In genomic region chr18:62088146-62088545, GRCh38 we compare ENCODE assay signal across 21 cellular contexts.
DNase-seq lines count a peak whose midpoint lies in the region; ATAC-seq and TF ChIP-seq lines count a peak whose summit lies in the region.
"Had no signal": no experiment of that assay in that cellular context is flagged by ENCODE, and none has a peak within 500 bp of the region (broad histone marks: within the 10 kb centered on the region; RNA-seq: fewer than 3 reads in every experiment).

No MANE protein-coding gene starts in this region.

- no peak for TF ChIP-seq POLR2A in gastrocnemius medialis (IDR thresholded peaks at IDR 0.05)

- CTCF ChIA-PET in CD4-positive, alpha-beta T cell (lab: Charles Lee), result no interaction called here
- CTCF ChIA-PET in activated CD8-positive, alpha-beta T cell treated with anti-CD3 and anti-CD28 coated beads for 36 hours (lab: Charles Lee), result interaction anchor here (0.9 to 1.4 kb wide), 3 partner anchors 14 to 43 kb away, joined by 3 to 4 read pairs (median 4); no protein-coding TSS in a partner anchor

- H3K27ac ChIP-seq in CD4-positive, alpha-beta T cell (ENCODE audit: low read depth, low read length), result no peak overlapping the region
- no peak overlapping the region for H3K27ac ChIP-seq in gastrocnemius medialis
- H3K27ac ChIP-seq: body of pancreas, pancreas, SK-N-MC had no signal

- peak; percentile 86 for ATAC-seq in CD4-positive, alpha-beta T cell (ENCODE audit: poor library complexity)
- ATAC-seq in naive thymus-derived CD8-positive, alpha-beta T cell, result peak; percentile 94
- ATAC-seq in activated CD8-positive, alpha-beta T cell treated with anti-CD3 and anti-CD28 coated beads for 36 hours, result no peak
- no peak for ATAC-seq in gastrocnemius medialis
- ATAC-seq: body of pancreas, pancreas had no signal

- H3K9me3 Mint-ChIP-seq in CD4-positive, alpha-beta T cell, result no peaks in the 10 kb centered on the region
- no peaks in the 10 kb centered on the region for H3K9me3 Mint-ChIP-seq in naive thymus-derived CD8-positive, alpha-beta T cell
- no peaks in the 10 kb centered on the region for H3K9me3 Mint-ChIP-seq in activated CD8-positive, alpha-beta T cell treated with anti-CD3 and anti-CD28 coated beads for 36 hours
- H3K9me3 Mint-ChIP-seq: activated T-cell treated with anti-CD3 and anti-CD28 coated beads, Interleukin-2, amount 50 U/mL, for 24 hours; CD14-positive monocyte; type B pancreatic cell had no signal

- peaks cover 13% of the 10 kb centered on the region for H3K36me3 Mint-ChIP-seq in CD4-positive, alpha-beta T cell (ENCODE audit: low read depth)
- peaks cover 0 to 18% (median 16%) of the 10 kb centered on the region in 3 donors for H3K36me3 Mint-ChIP-seq in naive thymus-derived CD8-positive, alpha-beta T cell
- peaks cover 11% of the 10 kb centered on the region for H3K36me3 Mint-ChIP-seq in activated CD8-positive, alpha-beta T cell treated with anti-CD3 and anti-CD28 coated beads for 36 hours (ENCODE audit: low read depth)

- H3K4me1 ChIP-seq in gastrocnemius medialis, result no peaks in the 10 kb centered on the region
- H3K4me1 ChIP-seq: HAP-1 had no signal

- no peaks in the 10 kb centered on the region for H3K9me3 ChIP-seq in CD4-positive, alpha-beta T cell (ENCODE audit: control insufficient read depth, low read length)
- H3K9me3 ChIP-seq in gastrocnemius medialis, result no peaks in the 10 kb centered on the region
- H3K9me3 ChIP-seq: HAP-1, pancreas had no signal

- TF ChIP-seq CTCF in CD4-positive, alpha-beta T cell (IDR thresholded peaks at IDR 0.05), result no peak
- no peak for TF ChIP-seq CTCF in cardiac fibroblast (IDR thresholded peaks at IDR 0.05; ENCODE audit: low read depth, low read length)
- no peak for TF ChIP-seq CTCF in activated CD8-positive, alpha-beta T cell treated with anti-CD3 and anti-CD28 coated beads for 36 hours (IDR thresholded peaks at IDR 0.05)
- no peak for TF ChIP-seq CTCF in gastrocnemius medialis (IDR thresholded peaks at IDR 0.05 in 4 of 5, conservative IDR thresholded peaks at IDR 0.05 in 1 of 5)

- H3K4me3 ChIP-seq in cardiac fibroblast (replicated peaks in 1 of 2; ENCODE audit: low read depth in 2 of 2, low read length in 2 of 2) (no peak overlapping the region), gastrocnemius medialis (no peak overlapping the region)
- H3K4me3 ChIP-seq: body of pancreas, HAP-1, pancreas, SK-N-MC had no signal

- DNase-seq in CD4-positive, alpha-beta T cell, result no peak
- DNase-seq in LHCN-M2 (ENCODE audit: low read depth), result peak; percentile 35
- DNase-seq in cardiac fibroblast (ENCODE audit: low read depth in 2 of 2), result peak; percentile 29 to 54
- peak in 5 of 10 donors; percentile 1 to 70 (median 41) for DNase-seq in naive thymus-derived CD8-positive, alpha-beta T cell
- no peak for DNase-seq in activated CD8-positive, alpha-beta T cell treated with anti-CD3 and anti-CD28 coated beads for 36 hours
- no peak for DNase-seq in SIG-M5 treated with dmso at 0.1 percent for 504 hours (lab: John Stamatoyannopoulos, UW; ENCODE audit: unreplicated experiment)
- no peak for DNase-seq in gastrocnemius medialis
- DNase-seq in COLO668 (lab: John Stamatoyannopoulos, UW; ENCODE audit: unreplicated experiment), result no peak
- DNase-seq: activated CD4-positive, alpha-beta T cell treated with anti-CD3 and anti-CD28 coated beads for 48 hours; activated T-cell treated with anti-CD3 and anti-CD28 coated beads, Interleukin-2, amount 50 U/mL, for 24 hours; body of pancreas; DMS 273 treated with DMSO at 0.1 percent for 48 hours; NCI-H1417 treated with DMSO at 0.1 percent for 48 hours; NCI-H2081 treated with DMSO at 0.1 percent for 48 hours; pancreas; RPMI8226; T-helper 2 cell had no signal

- POLR2A ChIA-PET in CD4-positive, alpha-beta T cell (lab: Charles Lee), result interaction anchor here (0.8 kb wide), 2 partner anchors 146 to 534 kb away, joined by 3 read pairs; no protein-coding TSS in a partner anchor
- POLR2A ChIA-PET in naive thymus-derived CD8-positive, alpha-beta T cell (lab: Charles Lee), result interaction anchor here (1.5 kb wide), 1 partner anchor 15 kb away, joined by 4 read pairs; no protein-coding TSS in a partner anchor
- POLR2A ChIA-PET in activated CD8-positive, alpha-beta T cell treated with anti-CD3 and anti-CD28 coated beads for 36 hours (lab: Charles Lee), result no interaction called here

- intact Hi-C loops in CD4-positive, alpha-beta T cell (cut with DNase I, micrococcal nuclease), result no loop called here
- intact Hi-C loops in activated CD8-positive, alpha-beta T cell treated with anti-CD3 and anti-CD28 coated beads for 36 hours (cut with micrococcal nuclease), result no loop called here
- intact Hi-C loops in gastrocnemius medialis (cut with DNase I; ENCODE audit: low total_unique reads), result no loop called here

- H3K4me1 Mint-ChIP-seq in CD4-positive, alpha-beta T cell (ENCODE audit: low read depth), result peaks cover 41% of the 10 kb centered on the region
- peaks cover 18 to 41% (median 29%) of the 10 kb centered on the region in 4 donors for H3K4me1 Mint-ChIP-seq in naive thymus-derived CD8-positive, alpha-beta T cell
- H3K4me1 Mint-ChIP-seq in activated CD8-positive, alpha-beta T cell treated with anti-CD3 and anti-CD28 coated beads for 36 hours (ENCODE audit: low read depth), result peaks cover 25% of the 10 kb centered on the region

- no peaks in the 10 kb centered on the region for H3K27me3 ChIP-seq in CD4-positive, alpha-beta T cell (ENCODE audit: control insufficient read depth, insufficient read depth, low read length)
- no peaks in the 10 kb centered on the region for H3K27me3 ChIP-seq in gastrocnemius medialis
- H3K27me3 ChIP-seq: body of pancreas, pancreas had no signal

- H3K36me3 ChIP-seq in gastrocnemius medialis, result peaks cover 0 to 28% of the 10 kb centered on the region in 2 donors
- H3K36me3 ChIP-seq: HAP-1 had no signal

- peak overlapping the region; percentile 21 for H3K4me3 Mint-ChIP-seq in CD4-positive, alpha-beta T cell
- peak overlapping the region in 7 of 10 donors; percentile 6 to 47 (median 26) for H3K4me3 Mint-ChIP-seq in naive thymus-derived CD8-positive, alpha-beta T cell
- H3K4me3 Mint-ChIP-seq in activated CD8-positive, alpha-beta T cell treated with anti-CD3 and anti-CD28 coated beads for 36 hours, result no peak overlapping the region
- H3K4me3 Mint-ChIP-seq: activated T-cell treated with anti-CD3 and anti-CD28 coated beads, Interleukin-2, amount 50 U/mL, for 24 hours; CD14-positive monocyte; type B pancreatic cell had no signal

- peak overlapping the region; percentile 2 for H3K27ac Mint-ChIP-seq in CD4-positive, alpha-beta T cell
- peak overlapping the region in 2 of 10 donors; percentile 12 to 76 for H3K27ac Mint-ChIP-seq in naive thymus-derived CD8-positive, alpha-beta T cell
- H3K27ac Mint-ChIP-seq in activated CD8-positive, alpha-beta T cell treated with anti-CD3 and anti-CD28 coated beads for 36 hours, result no peak overlapping the region
- H3K27ac Mint-ChIP-seq: activated T-cell treated with anti-CD3 and anti-CD28 coated beads, Interleukin-2, amount 50 U/mL, for 24 hours; type B pancreatic cell had no signal

- no peaks in the 10 kb centered on the region for H3K27me3 Mint-ChIP-seq in CD4-positive, alpha-beta T cell
- H3K27me3 Mint-ChIP-seq in naive thymus-derived CD8-positive, alpha-beta T cell, result no peaks in the 10 kb centered on the region
- H3K27me3 Mint-ChIP-seq in activated CD8-positive, alpha-beta T cell treated with anti-CD3 and anti-CD28 coated beads for 36 hours, result no peaks in the 10 kb centered on the region
- H3K27me3 Mint-ChIP-seq: activated T-cell treated with anti-CD3 and anti-CD28 coated beads, Interleukin-2, amount 50 U/mL, for 24 hours; type B pancreatic cell had no signal

- in situ Hi-C loops in gastrocnemius medialis (cut with MboI; ENCODE audit: low sequenced_read_pairs in 4 of 4), result no loop called here

Comparison
In these comparisons a context has a peak if more than half of its experiments do, and no peak if none do; other contexts are left out.
1. ATAC-seq: peak in CD4-positive, alpha-beta T cell (single experiment) and naive thymus-derived CD8-positive, alpha-beta T cell (2 of 2); none in activated CD8-positive, alpha-beta T cell treated with anti-CD3 and anti-CD28 coated beads for 36 hours (single experiment) and gastrocnemius medialis (0 of 2).
2. DNase-seq: peak in LHCN-M2 (single experiment) and cardiac fibroblast (2 of 2); none in CD4-positive, alpha-beta T cell (0 of 10), activated CD8-positive, alpha-beta T cell treated with anti-CD3 and anti-CD28 coated beads for 36 hours (single experiment), SIG-M5 treated with dmso at 0.1 percent for 504 hours (single experiment), gastrocnemius medialis (0 of 2) and COLO668 (single experiment).